Comparison of ENCODE assay signal across 9 cellular contexts in genomic region chr6:41286544-41287346, GRCh38. TPM values are rescaled to one million over a fixed set of nuclear protein-coding genes. Genes with fewer than 3 reads are reported as not detected.
DNase-seq lines count a peak whose midpoint lies in the region; ATAC-seq and TF ChIP-seq lines count a peak whose summit lies in the region.
"Had no signal": no experiment of that assay in that cellular context is flagged by ENCODE, and none has a peak within 500 bp of the region (broad histone marks: within the 10 kb centered on the region; RNA-seq: fewer than 3 reads in every experiment).

Gene TREM1 (minus strand): TSS chr6:41286682. CDS start chr6:41286655, 27 bp downstream.

- peaks cover 49% of the 10 kb centered on the region for H3K27me3 Mint-ChIP-seq in activated naive CD4-positive, alpha-beta T cell treated with anti-CD3 and anti-CD28 coated beads, Interleukin-2, amount 10 ng/mL, durations not matched to agents 7 days and 5 days
- peaks cover 13% of the 10 kb centered on the region for H3K27me3 Mint-ChIP-seq in type B pancreatic cell

- peak within 1 kb of the TSS; percentile 4 for H3K27ac Mint-ChIP-seq in activated naive CD4-positive, alpha-beta T cell treated with anti-CD3 and anti-CD28 coated beads, Interleukin-2, amount 10 ng/mL, durations not matched to agents 7 days and 5 days
- H3K27ac Mint-ChIP-seq in activated naive CD4-positive, alpha-beta T cell treated with anti-CD3 and anti-CD28 coated beads, Interleukin-2, amount 50 U/mL, for 72 hours, result peak within 1 kb of the TSS; percentile 49 to 96
- H3K27ac Mint-ChIP-seq in type B pancreatic cell, result peak within 1 kb of the TSS; percentile 46

- no peak for TF ChIP-seq CTCF in type B pancreatic cell (conservative IDR thresholded peaks at IDR 0.05)

- H3K9me3 Mint-ChIP-seq in activated naive CD4-positive, alpha-beta T cell treated with anti-CD3 and anti-CD28 coated beads, Interleukin-2, amount 10 ng/mL, durations not matched to agents 7 days and 5 days, result peaks cover 3% of the 10 kb centered on the region
- H3K9me3 Mint-ChIP-seq in activated naive CD4-positive, alpha-beta T cell treated with anti-CD3 and anti-CD28 coated beads, Interleukin-2, amount 50 U/mL, for 72 hours, result peaks cover 0 to 9% of the 10 kb centered on the region in 2 donors
- H3K9me3 Mint-ChIP-seq in type B pancreatic cell, result peaks cover 12% of the 10 kb centered on the region

- ATAC-seq in activated naive CD4-positive, alpha-beta T cell treated with anti-CD3 and anti-CD28 coated beads, Interleukin-2, amount 50 U/mL, for 72 hours, result peak; percentile 54 to 69
- no peak for ATAC-seq in GM18498 (IDR thresholded peaks at IDR 0.05; ENCODE audit: unreplicated experiment)

- peaks cover 2% of the 10 kb centered on the region for H3K36me3 Mint-ChIP-seq in activated naive CD4-positive, alpha-beta T cell treated with anti-CD3 and anti-CD28 coated beads, Interleukin-2, amount 10 ng/mL, durations not matched to agents 7 days and 5 days
- H3K36me3 Mint-ChIP-seq in activated naive CD4-positive, alpha-beta T cell treated with anti-CD3 and anti-CD28 coated beads, Interleukin-2, amount 50 U/mL, for 72 hours, result peaks cover 0 to 17% of the 10 kb centered on the region in 2 donors
- peaks cover 3% of the 10 kb centered on the region for H3K36me3 Mint-ChIP-seq in type B pancreatic cell

- CTCF ChIA-PET in activated naive CD4-positive, alpha-beta T cell treated with anti-CD3 and anti-CD28 coated beads, Interleukin-2, amount 10 ng/mL, durations not matched to agents 7 days and 5 days (lab: Charles Lee), result interaction anchor here (1.1 to 1.4 kb wide), 3 partner anchors 8 to 19 kb away, joined by 3 to 5 read pairs (median 3); no protein-coding TSS in a partner anchor

- DNase-seq in activated naive CD4-positive, alpha-beta T cell treated with anti-CD3 and anti-CD28 coated beads, Interleukin-2, amount 10 ng/mL, durations not matched to agents 7 days and 5 days, result no peak
- no peak for DNase-seq in activated naive CD4-positive, alpha-beta T cell treated with Interleukin-2 at 50 U/mL for 16 hours
- DNase-seq in activated naive CD4-positive, alpha-beta T cell treated with anti-CD3 and anti-CD28 coated beads, Interleukin-2, amount 50 U/mL, for 72 hours (ENCODE audit: low spot score in 2 of 2), result no peak
- peak; percentile 40 for DNase-seq in kidney tubule cell (ENCODE audit: low spot score)
- DNase-seq in type B pancreatic cell (ENCODE audit: extremely low spot score, unreplicated experiment), result no peak
- no peak for DNase-seq in NCI-H1417 treated with DMSO at 0.1 percent for 48 hours (lab: John Stamatoyannopoulos, UW)
- DNase-seq in LoVo (ENCODE audit: low spot score), result no peak

- H3K4me3 Mint-ChIP-seq in activated naive CD4-positive, alpha-beta T cell treated with anti-CD3 and anti-CD28 coated beads, Interleukin-2, amount 10 ng/mL, durations not matched to agents 7 days and 5 days, result no peak within 1 kb of the TSS
- H3K4me3 Mint-ChIP-seq in type B pancreatic cell, result no peak within 1 kb of the TSS

- peaks cover 17% of the 10 kb centered on the region for H3K4me1 Mint-ChIP-seq in activated naive CD4-positive, alpha-beta T cell treated with anti-CD3 and anti-CD28 coated beads, Interleukin-2, amount 10 ng/mL, durations not matched to agents 7 days and 5 days
- peaks cover 37% of the 10 kb centered on the region for H3K4me1 Mint-ChIP-seq in type B pancreatic cell (ENCODE audit: unreplicated experiment)

RNA-seq across cellular contexts. Expression of gene TREM1, which starts in this region (rescaled TPM):
- 1 to 10 TPM in 1 of 2 donors, not detected in 1; 6.1 TPM for total RNA-seq in activated naive CD4-positive, alpha-beta T cell treated with anti-CD3 and anti-CD28 coated beads, Interleukin-2, amount 50 U/mL, for 72 hours
- not detected in 2 replicates for total RNA-seq in type B pancreatic cell (ENCODE audit: low replicate concordance)
- total RNA-seq: osteocyte had no signal

Comparison
In these comparisons a context has a peak if more than half of its experiments do, and no peak if none do; other contexts are left out.
1. H3K27ac Mint-ChIP-seq: peak in every context shown above with its lines; median percentile 72 in activated naive CD4-positive, alpha-beta T cell treated with anti-CD3 and anti-CD28 coated beads, Interleukin-2, amount 50 U/mL, for 72 hours; 46 in type B pancreatic cell; 4 in activated naive CD4-positive, alpha-beta T cell treated with anti-CD3 and anti-CD28 coated beads, Interleukin-2, amount 10 ng/mL, durations not matched to agents 7 days and 5 days.